In the genomic region with DNA sequence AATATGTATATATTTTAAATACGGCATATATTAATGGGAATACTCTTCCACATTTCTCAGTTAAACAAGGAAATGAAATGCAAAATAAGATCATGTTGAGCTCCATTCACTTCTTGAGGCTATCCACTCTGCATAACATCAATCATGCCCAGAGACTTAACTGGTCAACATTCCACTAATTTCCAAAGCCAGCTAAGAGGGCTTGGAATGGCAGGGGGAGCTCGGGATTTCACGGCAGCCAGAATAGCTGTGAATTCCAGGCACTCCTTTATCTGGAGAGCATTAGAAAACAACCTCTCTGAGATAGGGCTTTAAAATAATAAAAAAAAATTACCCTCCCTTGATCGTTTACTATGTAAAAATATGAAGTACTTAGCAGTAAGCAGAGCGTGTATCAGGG, we compare ENCODE assay signal across 1 cellular context.
TF ChIP-seq lines count a peak whose summit lies in the region.

No MANE protein-coding gene starts in this region.

TF ChIP-seq in GM23338, 12 proteins besides CTCF, POLR2A, EP300 and RAD21:
- TF ChIP-seq, protein P1, sequence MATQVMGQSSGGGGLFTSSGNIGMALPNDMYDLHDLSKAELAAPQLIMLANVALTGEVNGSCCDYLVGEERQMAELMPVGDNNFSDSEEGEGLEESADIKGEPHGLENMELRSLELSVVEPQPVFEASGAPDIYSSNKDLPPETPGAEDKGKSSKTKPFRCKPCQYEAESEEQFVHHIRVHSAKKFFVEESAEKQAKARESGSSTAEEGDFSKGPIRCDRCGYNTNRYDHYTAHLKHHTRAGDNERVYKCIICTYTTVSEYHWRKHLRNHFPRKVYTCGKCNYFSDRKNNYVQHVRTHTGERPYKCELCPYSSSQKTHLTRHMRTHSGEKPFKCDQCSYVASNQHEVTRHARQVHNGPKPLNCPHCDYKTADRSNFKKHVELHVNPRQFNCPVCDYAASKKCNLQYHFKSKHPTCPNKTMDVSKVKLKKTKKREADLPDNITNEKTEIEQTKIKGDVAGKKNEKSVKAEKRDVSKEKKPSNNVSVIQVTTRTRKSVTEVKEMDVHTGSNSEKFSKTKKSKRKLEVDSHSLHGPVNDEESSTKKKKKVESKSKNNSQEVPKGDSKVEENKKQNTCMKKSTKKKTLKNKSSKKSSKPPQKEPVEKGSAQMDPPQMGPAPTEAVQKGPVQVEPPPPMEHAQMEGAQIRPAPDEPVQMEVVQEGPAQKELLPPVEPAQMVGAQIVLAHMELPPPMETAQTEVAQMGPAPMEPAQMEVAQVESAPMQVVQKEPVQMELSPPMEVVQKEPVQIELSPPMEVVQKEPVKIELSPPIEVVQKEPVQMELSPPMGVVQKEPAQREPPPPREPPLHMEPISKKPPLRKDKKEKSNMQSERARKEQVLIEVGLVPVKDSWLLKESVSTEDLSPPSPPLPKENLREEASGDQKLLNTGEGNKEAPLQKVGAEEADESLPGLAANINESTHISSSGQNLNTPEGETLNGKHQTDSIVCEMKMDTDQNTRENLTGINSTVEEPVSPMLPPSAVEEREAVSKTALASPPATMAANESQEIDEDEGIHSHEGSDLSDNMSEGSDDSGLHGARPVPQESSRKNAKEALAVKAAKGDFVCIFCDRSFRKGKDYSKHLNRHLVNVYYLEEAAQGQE (IDR thresholded peaks at IDR 0.05; ENCODE audit: unreplicated experiment): no peak
- no peak for TF ChIP-seq CREB1 (CRISPR knock-in tag; IDR thresholded peaks at IDR 0.05; ENCODE audit: low read depth)
- no peak for TF ChIP-seq STAT1 (IDR thresholded peaks at IDR 0.05; ENCODE audit: unreplicated experiment)
- TF ChIP-seq ZNF331 (CRISPR knock-in tag; IDR thresholded peaks at IDR 0.05; ENCODE audit: low read depth): no peak
- TF ChIP-seq EZH2phosphoT487 (IDR thresholded peaks at IDR 0.05; ENCODE audit: unreplicated experiment): no peak
- no peak for TF ChIP-seq NANOG (IDR thresholded peaks at IDR 0.05; ENCODE audit: borderline replicate concordance)
- TF ChIP-seq, protein P2, sequence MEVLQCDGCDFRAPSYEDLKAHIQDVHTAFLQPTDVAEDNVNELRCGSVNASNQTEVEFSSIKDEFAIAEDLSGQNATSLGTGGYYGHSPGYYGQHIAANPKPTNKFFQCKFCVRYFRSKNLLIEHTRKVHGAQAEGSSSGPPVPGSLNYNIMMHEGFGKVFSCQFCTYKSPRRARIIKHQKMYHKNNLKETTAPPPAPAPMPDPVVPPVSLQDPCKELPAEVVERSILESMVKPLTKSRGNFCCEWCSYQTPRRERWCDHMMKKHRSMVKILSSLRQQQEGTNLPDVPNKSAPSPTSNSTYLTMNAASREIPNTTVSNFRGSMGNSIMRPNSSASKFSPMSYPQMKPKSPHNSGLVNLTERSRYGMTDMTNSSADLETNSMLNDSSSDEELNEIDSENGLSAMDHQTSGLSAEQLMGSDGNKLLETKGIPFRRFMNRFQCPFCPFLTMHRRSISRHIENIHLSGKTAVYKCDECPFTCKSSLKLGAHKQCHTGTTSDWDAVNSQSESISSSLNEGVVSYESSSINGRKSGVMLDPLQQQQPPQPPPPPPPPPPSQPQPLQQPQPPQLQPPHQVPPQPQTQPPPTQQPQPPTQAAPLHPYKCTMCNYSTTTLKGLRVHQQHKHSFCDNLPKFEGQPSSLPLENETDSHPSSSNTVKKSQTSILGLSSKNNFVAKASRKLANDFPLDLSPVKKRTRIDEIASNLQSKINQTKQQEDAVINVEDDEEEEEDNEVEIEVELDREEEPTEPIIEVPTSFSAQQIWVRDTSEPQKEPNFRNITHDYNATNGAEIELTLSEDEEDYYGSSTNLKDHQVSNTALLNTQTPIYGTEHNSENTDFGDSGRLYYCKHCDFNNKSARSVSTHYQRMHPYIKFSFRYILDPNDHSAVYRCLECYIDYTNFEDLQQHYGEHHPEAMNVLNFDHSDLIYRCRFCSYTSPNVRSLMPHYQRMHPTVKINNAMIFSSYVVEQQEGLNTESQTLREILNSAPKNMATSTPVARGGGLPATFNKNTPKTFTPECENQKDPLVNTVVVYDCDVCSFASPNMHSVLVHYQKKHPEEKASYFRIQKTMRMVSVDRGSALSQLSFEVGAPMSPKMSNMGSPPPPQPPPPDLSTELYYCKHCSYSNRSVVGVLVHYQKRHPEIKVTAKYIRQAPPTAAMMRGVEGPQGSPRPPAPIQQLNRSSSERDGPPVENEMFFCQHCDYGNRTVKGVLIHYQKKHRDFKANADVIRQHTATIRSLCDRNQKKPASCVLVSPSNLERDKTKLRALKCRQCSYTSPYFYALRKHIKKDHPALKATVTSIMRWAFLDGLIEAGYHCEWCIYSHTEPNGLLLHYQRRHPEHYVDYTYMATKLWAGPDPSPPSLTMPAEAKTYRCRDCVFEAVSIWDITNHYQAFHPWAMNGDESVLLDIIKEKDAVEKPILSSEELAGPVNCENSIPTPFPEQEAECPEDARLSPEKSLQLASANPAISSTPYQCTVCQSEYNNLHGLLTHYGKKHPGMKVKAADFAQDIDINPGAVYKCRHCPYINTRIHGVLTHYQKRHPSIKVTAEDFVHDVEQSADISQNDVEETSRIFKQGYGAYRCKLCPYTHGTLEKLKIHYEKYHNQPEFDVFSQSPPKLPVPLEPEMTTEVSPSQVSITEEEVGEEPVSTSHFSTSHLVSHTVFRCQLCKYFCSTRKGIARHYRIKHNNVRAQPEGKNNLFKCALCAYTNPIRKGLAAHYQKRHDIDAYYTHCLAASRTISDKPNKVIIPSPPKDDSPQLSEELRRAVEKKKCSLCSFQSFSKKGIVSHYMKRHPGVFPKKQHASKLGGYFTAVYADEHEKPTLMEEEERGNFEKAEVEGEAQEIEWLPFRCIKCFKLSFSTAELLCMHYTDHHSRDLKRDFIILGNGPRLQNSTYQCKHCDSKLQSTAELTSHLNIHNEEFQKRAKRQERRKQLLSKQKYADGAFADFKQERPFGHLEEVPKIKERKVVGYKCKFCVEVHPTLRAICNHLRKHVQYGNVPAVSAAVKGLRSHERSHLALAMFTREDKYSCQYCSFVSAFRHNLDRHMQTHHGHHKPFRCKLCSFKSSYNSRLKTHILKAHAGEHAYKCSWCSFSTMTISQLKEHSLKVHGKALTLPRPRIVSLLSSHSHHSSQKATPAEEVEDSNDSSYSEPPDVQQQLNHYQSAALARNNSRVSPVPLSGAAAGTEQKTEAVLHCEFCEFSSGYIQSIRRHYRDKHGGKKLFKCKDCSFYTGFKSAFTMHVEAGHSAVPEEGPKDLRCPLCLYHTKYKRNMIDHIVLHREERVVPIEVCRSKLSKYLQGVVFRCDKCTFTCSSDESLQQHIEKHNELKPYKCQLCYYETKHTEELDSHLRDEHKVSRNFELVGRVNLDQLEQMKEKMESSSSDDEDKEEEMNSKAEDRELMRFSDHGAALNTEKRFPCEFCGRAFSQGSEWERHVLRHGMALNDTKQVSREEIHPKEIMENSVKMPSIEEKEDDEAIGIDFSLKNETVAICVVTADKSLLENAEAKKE (CRISPR knock-in tag; IDR thresholded peaks at IDR 0.05): no peak
- no peak for TF ChIP-seq JUNB (IDR thresholded peaks at IDR 0.05; ENCODE audit: unreplicated experiment)
- TF ChIP-seq POLR2AphosphoS5 (IDR thresholded peaks at IDR 0.05; ENCODE audit: low read depth): no peak
- no peak for TF ChIP-seq EZH2 (IDR thresholded peaks at IDR 0.05; ENCODE audit: low read depth, unreplicated experiment)
- TF ChIP-seq ZNF114 (CRISPR knock-in tag; IDR thresholded peaks at IDR 0.05): no peak
- TF ChIP-seq, protein P3, sequence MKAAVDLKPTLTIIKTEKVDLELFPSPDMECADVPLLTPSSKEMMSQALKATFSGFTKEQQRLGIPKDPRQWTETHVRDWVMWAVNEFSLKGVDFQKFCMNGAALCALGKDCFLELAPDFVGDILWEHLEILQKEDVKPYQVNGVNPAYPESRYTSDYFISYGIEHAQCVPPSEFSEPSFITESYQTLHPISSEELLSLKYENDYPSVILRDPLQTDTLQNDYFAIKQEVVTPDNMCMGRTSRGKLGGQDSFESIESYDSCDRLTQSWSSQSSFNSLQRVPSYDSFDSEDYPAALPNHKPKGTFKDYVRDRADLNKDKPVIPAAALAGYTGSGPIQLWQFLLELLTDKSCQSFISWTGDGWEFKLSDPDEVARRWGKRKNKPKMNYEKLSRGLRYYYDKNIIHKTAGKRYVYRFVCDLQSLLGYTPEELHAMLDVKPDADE (IDR thresholded peaks at IDR 0.05): no peak
